Comparison of ENCODE assay signal across 9 cellular contexts in genomic region chr10:51832652-51833383, GRCh38.
DNase-seq lines count a peak whose midpoint lies in the region; ATAC-seq, FAIRE-seq and TF ChIP-seq lines count a peak whose summit lies in the region.
"Had no signal": no experiment of that assay in that cellular context is flagged by ENCODE, and none has a peak within 500 bp of the region (broad histone marks: within the 10 kb centered on the region; RNA-seq: fewer than 3 reads in every experiment).

No MANE protein-coding gene starts in this region.

- peak overlapping the region; percentile 75 for H2BK5ac ChIP-seq in IMR-90 (ENCODE audit: low read depth, low read length, poor library complexity, severe bottlenecking)

- no peak for TF ChIP-seq EP300 in A549 (IDR thresholded peaks at IDR 0.05)

- peak overlapping the region; percentile 45; the same call in 1 of the 2 replicates for H4K91ac ChIP-seq in IMR-90 (ENCODE audit: insufficient read depth, low read depth, low read length)

- BruUV-seq in IMR-90 (replicated peaks; lab: Mats Ljungman, UMichigan): no TSS peak

- H3K36me3 ChIP-seq in IMR-90 (ENCODE audit: control insufficient read depth, insufficient read depth, low read length) (no peaks in the 10 kb centered on the region), BE2C (no peaks in the 10 kb centered on the region)

- ATAC-seq in A549: peak in 1 of 2 experiments; percentile 47; a peak in 3 of 6 replicates
- ATAC-seq in GM19452 (IDR thresholded peaks at IDR 0.05; ENCODE audit: unreplicated experiment): peak; percentile 73
- peak; percentile 90 for ATAC-seq in IMR-90 (ENCODE audit: low read depth)
- ATAC-seq in stimulated activated naive CD8-positive, alpha-beta T cell treated with anti-CD3 and anti-CD28 coated beads, Interleukin-15, Interleukin-2, amounts not matched to agents 100 U/mL and 50 U/mL, for 24 hours: peak; percentile 52

- H3K27me3 ChIP-seq in IMR-90 (ENCODE audit: control insufficient read depth, insufficient read depth, low read length) (no peaks in the 10 kb centered on the region), BE2C (no peaks in the 10 kb centered on the region)

- H4K8ac ChIP-seq in IMR-90 (ENCODE audit: low read depth in 2 of 2, low read length in 2 of 2): peak overlapping the region in 1 of 2 experiments; percentile 37; a peak in 1 of 4 replicates

- no peak overlapping the region for H3K9ac ChIP-seq in IMR-90 (ENCODE audit: low read depth, low read length)

- no peak overlapping the region for H3K27ac ChIP-seq in A549
- H3K27ac ChIP-seq in IMR-90 (ENCODE audit: insufficient read depth, low read length): peak overlapping the region; percentile 19; the same call in 1 of the 2 replicates
- peak overlapping the region; percentile 45 for H3K27ac ChIP-seq in epithelial cell of prostate

- no peak for TF ChIP-seq POLR2A in A549 (IDR thresholded peaks at IDR 0.05; ENCODE audit: low read length)
- no peak for TF ChIP-seq POLR2A in IMR-90 (IDR thresholded peaks at IDR 0.05; ENCODE audit: low read depth, low read length)

- peak overlapping the region; percentile 25; the same call in 1 of the 2 replicates for H3K18ac ChIP-seq in IMR-90 (ENCODE audit: low read depth, low read length)

- H2BK20ac ChIP-seq in IMR-90 (ENCODE audit: low read depth, low read length): peak overlapping the region; percentile 88

- dilution Hi-C loops in IMR-90 (cut with HindIII; ENCODE audit: low sequenced_read_pairs, unreplicated experiment): no loop called here

- H2AFZ ChIP-seq in IMR-90 (replicated peaks; ENCODE audit: low read length, poor library complexity): no peak overlapping the region

- H3K14ac ChIP-seq in IMR-90 (replicated peaks; ENCODE audit: low read depth, low read length): no peak overlapping the region; the same call in 1 of the 2 replicates

- no peak overlapping the region for H3K4me3 ChIP-seq in A549
- no peak overlapping the region for H3K4me3 ChIP-seq in IMR-90 (ENCODE audit: insufficient read depth, low read depth, low read length)
- no peak overlapping the region for H3K4me3 ChIP-seq in BE2C (ENCODE audit: low read depth, low read length)
- H3K4me3 ChIP-seq: skin epidermis had no signal

- peak overlapping the region; percentile 59 for H2BK120ac ChIP-seq in IMR-90 (ENCODE audit: low read depth, low read length)

- H3K4ac ChIP-seq in IMR-90 (ENCODE audit: low read depth, low read length): peak overlapping the region; percentile 24

- H3K79me1 ChIP-seq in IMR-90 (ENCODE audit: low read depth in 1 of 2, low read length in 2 of 2): no peaks in the 10 kb centered on the region; a peak in 1 of 4 replicates

- TF ChIP-seq RAD21 in A549 (conservative IDR thresholded peaks at IDR 0.05 in 1 of 2, IDR thresholded peaks at IDR 0.05 in 1 of 2): no peak
- no peak for TF ChIP-seq RAD21 in IMR-90 (IDR thresholded peaks at IDR 0.05; ENCODE audit: low read length)

- CTCF ChIA-PET in A549 (lab: Yijun Ruan, JAX) (no interaction called here), IMR-90 (lab: Yijun Ruan, JAX) (interaction anchor here (0.6 kb wide), 1 partner anchor 9 kb away, joined by 5 read pairs; no protein-coding TSS in a partner anchor)

- in situ Hi-C loops in IMR-90 (cut with MboI; ENCODE audit: low sequenced_read_pairs): no loop called here

- H2AK9ac ChIP-seq in IMR-90 (replicated peaks; ENCODE audit: low read depth, low read length, poor library complexity): no peak overlapping the region

- H4K5ac ChIP-seq in IMR-90 (ENCODE audit: low read depth, low read length): peak overlapping the region; percentile 18; the same call in 1 of the 2 replicates

- POLR2A ChIA-PET in A549 (lab: Yijun Ruan, JAX) (no interaction called here), IMR-90 (lab: Charles Lee; ENCODE audit: unreplicated experiment) (no interaction called here)

- H2AK5ac ChIP-seq in IMR-90 (ENCODE audit: low read depth, low read length): peak overlapping the region; percentile 17; the same call in 1 of the 2 replicates

- H3K56ac ChIP-seq in IMR-90 (ENCODE audit: extremely low read depth, insufficient read depth, low read length): peak overlapping the region; percentile 43; the same call in 1 of the 2 replicates

- H3K9me1 ChIP-seq in IMR-90 (ENCODE audit: insufficient read depth, low read length): no peaks in the 10 kb centered on the region

- H3K9me3 ChIP-seq in A549 (peaks cover 3% of the 10 kb centered on the region; the same call in 1 of the 3 replicates), IMR-90 (ENCODE audit: control insufficient read depth, insufficient read depth, low read length) (no peaks in the 10 kb centered on the region; the same call in 1 of the 2 replicates), BE2C (no peaks in the 10 kb centered on the region)

- H4K20me1 ChIP-seq in IMR-90 (ENCODE audit: insufficient read depth, low read length): no peaks in the 10 kb centered on the region

- TF ChIP-seq CTCF in A549 (IDR thresholded peaks at IDR 0.05) (no peak), IMR-90 (conservative IDR thresholded peaks at IDR 0.05; ENCODE audit: low read depth, low read length) (no peak), BE2C (IDR thresholded peaks at IDR 0.05; ENCODE audit: low read depth, low read length) (no peak)

- H3K4me1 ChIP-seq in A549 (0 out of 3 replicates have a peak, but pooled peaks cover 3% of the 10 kb centered on the region), IMR-90 (ENCODE audit: control insufficient read depth, insufficient read depth, low read length) (peaks cover 2% of the 10 kb centered on the region; the same call in 1 of the 2 replicates), BE2C (no peaks in the 10 kb centered on the region)

- H3K23ac ChIP-seq in IMR-90 (ENCODE audit: low read depth, low read length): no peak overlapping the region

- 38% methylated on average over 7 of the region's 7 CpGs for WGBS in A549 (ENCODE audit: missing lambda C conversion rate)
- WGBS in IMR-90 (ENCODE audit: extremely low coverage in 2 of 2, insufficient read length in 1 of 2), 2 experiments: 63% methylated on average over 3 of the region's 7 CpGs; no CpG with 5 or more reads in 1 of the 2 experiments

- intact Hi-C loops in IMR-90 (cut with micrococcal nuclease): no loop called here

- DNase-seq in A549 (ENCODE audit: low read depth in 1 of 2, low spot score in 1 of 2) (peak in 1 of 2 experiments; percentile 57), IMR-90 (peak; percentile 93), epithelial cell of prostate (ENCODE audit: low read depth, low spot score) (peak; percentile 98), BE2C (no peak), HuH-7.5 (ENCODE audit: low spot score) (no peak), Kasumi-1 (lab: John Stamatoyannopoulos, UW) (no peak)
- no peak for DNase-seq in stimulated activated naive CD8-positive, alpha-beta T cell treated with anti-CD3 and anti-CD28 coated beads, Interleukin-15, Interleukin-2, amounts not matched to agents 100 U/mL and 50 U/mL, for 24 hours

- 0 out of 3 replicates have a peak overlapping the region, but pooled peaks have one; percentile 61 for H2BK15ac ChIP-seq in IMR-90 (ENCODE audit: low read depth, low read length)

- no peak for FAIRE-seq in A549 (lab: Jason Lieb, UNC)

- no peak overlapping the region for H3K4me2 ChIP-seq in A549
- peak overlapping the region; percentile 17; the same call in 1 of the 2 replicates for H3K4me2 ChIP-seq in IMR-90 (ENCODE audit: low read depth, low read length)

TF ChIP-seq in A549, 52 proteins besides CTCF, POLR2A, EP300 and RAD21 (continues in another document):
- no peak for TF ChIP-seq ELK1 (IDR thresholded peaks at IDR 0.05; ENCODE audit: low read depth, low read length)

TF ChIP-seq in IMR-90, 13 proteins besides CTCF, POLR2A, EP300 and RAD21:
- TF ChIP-seq FOS (IDR thresholded peaks at IDR 0.05; ENCODE audit: low read depth, low read length) (peak; percentile 91), MAFK (IDR thresholded peaks at IDR 0.05; ENCODE audit: low read depth, low read length) (peak; percentile 74), CHD1 (IDR thresholded peaks at IDR 0.05; ENCODE audit: low read depth, low read length) (no peak), NFE2L2 (IDR thresholded peaks at IDR 0.05; ENCODE audit: low read depth, low read length) (peak; percentile 98)

Comparison
In these comparisons a context has a peak if more than half of its experiments do, and no peak if none do; other contexts are left out.
1. DNase-seq: peak in IMR-90 (single experiment) and epithelial cell of prostate (single experiment); none in stimulated activated naive CD8-positive, alpha-beta T cell treated with anti-CD3 and anti-CD28 coated beads, Interleukin-15, Interleukin-2, amounts not matched to agents 100 U/mL and 50 U/mL, for 24 hours (single experiment), BE2C (single experiment), HuH-7.5 (single experiment) and Kasumi-1 (0 of 2).
2. H3K27ac ChIP-seq: peak in IMR-90 (single experiment) and epithelial cell of prostate (single experiment); none in A549 (0 of 2).